ENCODE assay signal across 1 cellular context in genomic region chr5:98775962-98776687, GRCh38.
TF ChIP-seq lines count a peak whose summit lies in the region.

No MANE protein-coding gene starts in this region.

TF ChIP-seq in HepG2, 621 proteins besides CTCF, POLR2A, EP300 and RAD21 (continued from another document):
- no peak for TF ChIP-seq CBX5 (CRISPR knock-in tag; IDR thresholded peaks at IDR 0.05; ENCODE audit: borderline replicate concordance)
- no peak for TF ChIP-seq ZNF841 (CRISPR knock-in tag; IDR thresholded peaks at IDR 0.05; ENCODE audit: borderline replicate concordance)
- no peak for TF ChIP-seq NFAT5 (CRISPR knock-in tag; IDR thresholded peaks at IDR 0.05)
- TF ChIP-seq NR2F6 (IDR thresholded peaks at IDR 0.05): no peak
- no peak for TF ChIP-seq NR2F6 (CRISPR knock-in tag; IDR thresholded peaks at IDR 0.05)
- TF ChIP-seq ZNF704 (CRISPR knock-in tag; IDR thresholded peaks at IDR 0.05; ENCODE audit: borderline replicate concordance): no peak
- TF ChIP-seq ZFP41 (CRISPR knock-in tag; IDR thresholded peaks at IDR 0.05; ENCODE audit: borderline replicate concordance): no peak
- no peak for TF ChIP-seq ZNF567 (CRISPR knock-in tag; IDR thresholded peaks at IDR 0.05; ENCODE audit: borderline replicate concordance)
- no peak for TF ChIP-seq ZZZ3 (CRISPR knock-in tag; IDR thresholded peaks at IDR 0.05; ENCODE audit: borderline replicate concordance)
- no peak for TF ChIP-seq CBFB (CRISPR knock-in tag; IDR thresholded peaks at IDR 0.05)
- TF ChIP-seq CSRNP1 (CRISPR knock-in tag; IDR thresholded peaks at IDR 0.05): no peak
- TF ChIP-seq ZBTB7B (CRISPR knock-in tag; IDR thresholded peaks at IDR 0.05): no peak
- TF ChIP-seq NPAS2 (CRISPR knock-in tag; IDR thresholded peaks at IDR 0.05; ENCODE audit: borderline replicate concordance): no peak
- no peak for TF ChIP-seq ZNF501 (CRISPR knock-in tag; IDR thresholded peaks at IDR 0.05)
- TF ChIP-seq UBTF (CRISPR knock-in tag; IDR thresholded peaks at IDR 0.05): no peak
